In genomic region chr10:15035385-15036301, GRCh38 we compare ENCODE assay signal across 1 cellular context.
TF ChIP-seq lines count a peak whose summit lies in the region.

No MANE protein-coding gene starts in this region.

TF ChIP-seq in SK-N-SH, 30 proteins besides CTCF, POLR2A, EP300 and RAD21 (continued from another document):
- TF ChIP-seq USF1 (IDR thresholded peaks at IDR 0.05; ENCODE audit: borderline replicate concordance, low read depth), result no peak
- no peak for TF ChIP-seq CHD2 (IDR thresholded peaks at IDR 0.05; ENCODE audit: low read length, partially characterized antibody)
- no peak for TF ChIP-seq MAX (IDR thresholded peaks at IDR 0.05; ENCODE audit: low read depth)
- TF ChIP-seq RFX5 (IDR thresholded peaks at IDR 0.05; ENCODE audit: low read length), result no peak
- no peak for TF ChIP-seq YY1 (IDR thresholded peaks at IDR 0.05; ENCODE audit: low read depth)
